In the genomic region with DNA sequence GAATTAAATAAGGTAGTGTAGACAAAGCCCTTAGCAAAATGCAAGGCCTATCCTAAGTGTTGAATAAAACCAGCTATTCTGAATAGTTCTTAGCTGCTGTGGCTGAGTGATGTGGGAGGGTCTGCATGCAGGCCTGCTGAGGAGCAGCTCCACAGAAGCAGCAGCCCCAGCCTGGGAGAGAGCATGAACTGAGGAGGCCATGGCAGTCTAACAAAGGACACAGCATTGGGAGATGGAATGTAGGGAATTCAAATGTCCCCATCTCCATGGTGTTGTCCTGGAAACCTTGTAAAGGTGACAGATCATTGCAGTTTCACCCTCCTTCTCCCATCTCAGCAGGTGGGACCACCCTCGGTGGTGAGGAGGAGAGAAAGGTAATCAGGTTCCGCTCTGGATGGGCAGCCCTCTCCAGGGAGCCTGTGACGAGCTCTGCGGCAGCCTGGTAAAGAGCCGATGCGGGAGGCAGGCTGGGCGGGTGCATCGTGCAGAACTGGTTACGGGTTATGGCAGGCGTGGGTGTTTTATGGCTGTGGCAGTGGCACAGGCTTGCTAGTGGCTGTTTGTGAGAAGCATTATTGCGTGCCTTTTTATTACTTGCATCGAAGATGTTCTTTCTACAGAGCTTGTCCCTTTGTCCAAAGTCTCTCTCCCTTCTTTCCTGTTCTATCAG, we compare ENCODE assay signal across 11 cellular contexts.
"Had no signal": no experiment of that assay in that cellular context is flagged by ENCODE, and none has a peak within 500 bp of the region (broad histone marks: within the 10 kb centered on the region; RNA-seq: fewer than 3 reads in every experiment).

No MANE protein-coding gene starts in this region.

- H3K4me2 ChIP-seq: hepatocyte had no signal

- H3K4me3 ChIP-seq: gastroesophageal sphincter, hepatocyte, pancreas, vagina had no signal

- H3K27me3 ChIP-seq: gastroesophageal sphincter, pancreas, vagina had no signal

- DNase-seq: activated CD4-positive, CD25-positive, alpha-beta regulatory T cell treated with anti-CD3 and anti-CD28 coated beads, Interleukin-2, amount 50 U/mL, for 72 hours; activated naive CD4-positive, alpha-beta T cell; anterior cingulate cortex; effector memory CD8-positive, alpha-beta T cell; pancreas; stimulated activated CD4-positive, alpha-beta T cell treated with anti-CD3 and anti-CD28 coated beads, Interleukin-12 subunit alpha, Interleukin-12 subunit beta, amount 100 ng/mL, for 4 hours; stimulated activated CD4-positive, alpha-beta T cell treated with anti-CD3 and anti-CD28 coated beads, Interleukin-2, amount 100 ng/mL, for 24 hours; T-helper 9 cell had no signal

- H3K4me1 ChIP-seq: pancreas, vagina had no signal

- H3K9me3 ChIP-seq: gastroesophageal sphincter, pancreas, vagina had no signal

- H3K36me3 ChIP-seq: gastroesophageal sphincter, pancreas, vagina had no signal

- FAIRE-seq: pancreas had no signal

- H3K27ac ChIP-seq: gastroesophageal sphincter, hepatocyte, pancreas, vagina had no signal

- H2AFZ ChIP-seq: hepatocyte had no signal

- H3K79me2 ChIP-seq: hepatocyte had no signal

- ATAC-seq: effector memory CD8-positive, alpha-beta T cell; gastroesophageal sphincter; pancreas had no signal
